Comparison of ENCODE assay signal across 8 cellular contexts in genomic region chr4:40316782-40317635, GRCh38. TPM values are rescaled to one million over a fixed set of nuclear protein-coding genes. Genes with fewer than 3 reads are reported as not detected.
A peak's percentile ranks its signal among the peaks of the same experiment; 100 is the strongest.
DNase-seq lines count a peak whose midpoint lies in the region.

No MANE protein-coding gene starts in this region.

- DNase-seq in activated naive CD4-positive, alpha-beta T cell treated with Interleukin-2 at 50 U/mL for 16 hours, result peak; percentile 60
- no peak for DNase-seq in activated naive CD4-positive, alpha-beta T cell (lab: John Stamatoyannopoulos, UW)
- DNase-seq in HK-2 (ENCODE audit: unreplicated experiment), result peak; percentile 73
- peak; percentile 46 to 49 for DNase-seq in activated CD4-positive, alpha-beta T cell treated with anti-CD3 and anti-CD28 coated beads, Interleukin-2, amount 50 U/mL, for 4 hours
- DNase-seq in epidermal melanocyte (ENCODE audit: insufficient read length, low spot score), result peak; percentile 52
- peak; percentile 86 for DNase-seq in myocyte (ENCODE audit: low read depth)
- peak; percentile 85 for DNase-seq in superior temporal gyrus (ENCODE audit: extremely low spot score)
- DNase-seq in NCI-H524 treated with DMSO at 0.1 percent for 48 hours (lab: John Stamatoyannopoulos, UW), result no peak

RNA-seq across cellular contexts. Expression of gene CHRNA9, which starts 18.1 kb away (rescaled TPM):
- 0.62 TPM in 1 of 2 replicates, not detected in the other for total RNA-seq in myocyte
- 0.91 TPM for polyA plus RNA-seq in myocyte (2012)

Comparison
In these comparisons a context has a peak if more than half of its experiments do, and no peak if none do; other contexts are left out.
1. DNase-seq: peak in activated naive CD4-positive, alpha-beta T cell treated with Interleukin-2 at 50 U/mL for 16 hours (single experiment), HK-2 (single experiment), activated CD4-positive, alpha-beta T cell treated with anti-CD3 and anti-CD28 coated beads, Interleukin-2, amount 50 U/mL, for 4 hours (2 of 2), epidermal melanocyte (single experiment), myocyte (single experiment) and superior temporal gyrus (single experiment); none in activated naive CD4-positive, alpha-beta T cell (0 of 4) and NCI-H524 treated with DMSO at 0.1 percent for 48 hours (single experiment).